ENCODE assay signal across 7 cellular contexts in genomic region chr18:69697069-69697468, GRCh38.
"Had no signal": no experiment of that assay in that cellular context is flagged by ENCODE, and none has a peak within 500 bp of the region (broad histone marks: within the 10 kb centered on the region; RNA-seq: fewer than 3 reads in every experiment).

No MANE protein-coding gene starts in this region.

- ATAC-seq: HCT116, HepG2 had no signal

- DNase-seq: GM23248, GOT3, H7, HFFc6, KBM-7 had no signal
